ENCODE assay signal across 12 cellular contexts in genomic region chr4:147760695-147761094, GRCh38. TPM values are rescaled to one million over a fixed set of nuclear protein-coding genes. Genes with fewer than 3 reads are reported as not detected.
DNase-seq lines count a peak whose midpoint lies in the region; ATAC-seq and TF ChIP-seq lines count a peak whose summit lies in the region.
"Had no signal": no experiment of that assay in that cellular context is flagged by ENCODE, and none has a peak within 500 bp of the region (broad histone marks: within the 10 kb centered on the region; RNA-seq: fewer than 3 reads in every experiment).

No MANE protein-coding gene starts in this region.

- no peaks in the 10 kb centered on the region for H3K27me3 ChIP-seq in stomach
- H3K27me3 ChIP-seq in brain microvascular endothelial cell (replicated peaks) = no peaks in the 10 kb centered on the region

- no peaks in the 10 kb centered on the region for H3K27me3 Mint-ChIP-seq in chondrocyte (ENCODE audit: low read depth)
- H3K27me3 Mint-ChIP-seq: activated naive CD4-positive, alpha-beta T cell treated with anti-CD3 and anti-CD28 coated beads, Interleukin-2, amount 50 U/mL, for 24 hours had no signal

- ATAC-seq in GM19395 (IDR thresholded peaks at IDR 0.05; ENCODE audit: unreplicated experiment) = no peak

- no peaks in the 10 kb centered on the region for H3K9me3 ChIP-seq in stomach

- no peak for TF ChIP-seq EP300 in stomach (IDR thresholded peaks at IDR 0.05)

- H3K4me3 ChIP-seq in LNCaP clone FGC (ENCODE audit: low read depth, low read length) = peak overlapping the region; percentile 28; the same call in 1 of the 2 replicates
- H3K4me3 ChIP-seq in stomach = no peak overlapping the region
- no peak overlapping the region for H3K4me3 ChIP-seq in brain microvascular endothelial cell (ENCODE audit: low read depth, low read length)

- no peak overlapping the region for H3K4me3 Mint-ChIP-seq in chondrocyte (ENCODE audit: unreplicated experiment)
- H3K4me3 Mint-ChIP-seq: activated naive CD4-positive, alpha-beta T cell treated with anti-CD3 and anti-CD28 coated beads, Interleukin-2, amount 50 U/mL, for 24 hours had no signal

- H3K4me1 ChIP-seq in stomach = peaks cover 20 to 88% (median 63%) of the 10 kb centered on the region in 4 donors

- peaks cover 67% of the 10 kb centered on the region for H3K4me1 Mint-ChIP-seq in chondrocyte (ENCODE audit: low read depth)
- H3K4me1 Mint-ChIP-seq: activated naive CD4-positive, alpha-beta T cell treated with anti-CD3 and anti-CD28 coated beads, Interleukin-2, amount 50 U/mL, for 24 hours had no signal

- H3K36me3 Mint-ChIP-seq in chondrocyte (ENCODE audit: low read depth) = peaks cover 11% of the 10 kb centered on the region
- H3K36me3 Mint-ChIP-seq: activated naive CD4-positive, alpha-beta T cell treated with anti-CD3 and anti-CD28 coated beads, Interleukin-2, amount 50 U/mL, for 24 hours had no signal

- H3K9me3 Mint-ChIP-seq in chondrocyte (ENCODE audit: low read depth) = no peaks in the 10 kb centered on the region
- H3K9me3 Mint-ChIP-seq: activated naive CD4-positive, alpha-beta T cell treated with anti-CD3 and anti-CD28 coated beads, Interleukin-2, amount 50 U/mL, for 24 hours had no signal

- H3K27ac ChIP-seq in stomach (peak overlapping the region; percentile 22 to 77 (median 54)), brain microvascular endothelial cell (no peak overlapping the region)

- TF ChIP-seq POLR2A in stomach (IDR thresholded peaks at IDR 0.05) = no peak

- intact Hi-C loops in stomach (cut with DNase I; ENCODE audit: low total_unique reads) = no loop called here

- in situ Hi-C loops in brain microvascular endothelial cell (cut with HindIII; ENCODE audit: low pct_ligation_motif_present, low sequenced_read_pairs) = no loop called here

- H3K27ac Mint-ChIP-seq in chondrocyte (ENCODE audit: unreplicated experiment) = peak overlapping the region; percentile 90
- H3K27ac Mint-ChIP-seq: activated naive CD4-positive, alpha-beta T cell treated with anti-CD3 and anti-CD28 coated beads, Interleukin-2, amount 50 U/mL, for 24 hours had no signal

- 26 to 46% (median 38%) methylated on average over 1 of the region's 1 CpG for WGBS in stomach, 5 donors

- peak; percentile 38 for DNase-seq in NCI-H1092 treated with DMSO at 0.1 percent for 48 hours (lab: John Stamatoyannopoulos, UW)
- DNase-seq in NCI-H1092 (lab: John Stamatoyannopoulos, UW) = no peak
- peak; percentile 31 for DNase-seq in LNCaP clone FGC (ENCODE audit: low read depth)
- no peak for DNase-seq in chondrocyte (ENCODE audit: low spot score)
- peak; percentile 72 for DNase-seq in stomach
- no peak for DNase-seq in activated effector memory CD4-positive, alpha-beta T cell treated with Interleukin-2 at 50 U/mL for 16 hours
- no peak for DNase-seq in brain microvascular endothelial cell
- DNase-seq: activated CD4-positive, alpha-beta T cell treated with anti-CD3 and anti-CD28 coated beads for 1 hour; effector CD8-positive, alpha-beta T cell; stimulated activated CD4-positive, alpha-beta T cell treated with anti-CD3 and anti-CD28 coated beads, Interleukin-4, amount 100 ng/mL, for 4 hours had no signal

- H3K36me3 ChIP-seq in stomach (no peaks in the 10 kb centered on the region), brain microvascular endothelial cell (replicated peaks) (no peaks in the 10 kb centered on the region)

- TF ChIP-seq CTCF in LNCaP clone FGC (IDR thresholded peaks at IDR 0.05; ENCODE audit: control insufficient read depth, extremely low read depth, insufficient read depth) (no peak), chondrocyte (IDR thresholded peaks at IDR 0.05) (no peak), stomach (IDR thresholded peaks at IDR 0.05) (no peak), brain microvascular endothelial cell (IDR thresholded peaks at IDR 0.05; ENCODE audit: low read depth, low read length, missing control alignments) (no peak)

RNA-seq across cellular contexts. Expression of gene ARHGAP10, which starts 28.8 kb away (rescaled TPM):
- total RNA-seq in chondrocyte (111 to 119 TPM (median 111 TPM) in 3 replicates), stomach (100 to 1,000 TPM in 1 of 5 donors, 10 to 100 TPM in 4; 36.1 to 117 (median 51.9) TPM)
- polyA plus RNA-seq in stomach = 10 to 100 TPM; 18.1 to 27.2 (median 22.0) TPM

Comparison
In these comparisons a context has a peak if more than half of its experiments do, and no peak if none do; other contexts are left out.
1. DNase-seq: peak in NCI-H1092 treated with DMSO at 0.1 percent for 48 hours (single experiment), LNCaP clone FGC (single experiment) and stomach (single experiment); none in NCI-H1092 (single experiment), chondrocyte (single experiment), activated effector memory CD4-positive, alpha-beta T cell treated with Interleukin-2 at 50 U/mL for 16 hours (single experiment) and brain microvascular endothelial cell (single experiment).